ENCODE assay signal across 8 cellular contexts in genomic region chr7:66843492-66843891, GRCh38.
DNase-seq lines count a peak whose midpoint lies in the region; ATAC-seq and TF ChIP-seq lines count a peak whose summit lies in the region.
"Not testable (repeated sequence)": the region's sequence is repeated elsewhere in the genome, so short reads cannot be mapped to it uniquely, and the experiment has no call there.

No MANE protein-coding gene starts in this region.

- TF ChIP-seq POLR2A in right lobe of liver (IDR thresholded peaks at IDR 0.05); stomach (IDR thresholded peaks at IDR 0.05): not testable (repeated sequence)

- H3K9me3 Mint-ChIP-seq in CD4-positive, alpha-beta T cell; WTC11; activated naive CD8-positive, alpha-beta T cell treated with anti-CD3 and anti-CD28 coated beads, Interleukin-2, amount 10 ng/mL, durations not matched to agents 7 days and 5 days: not testable (repeated sequence)

- H3K9me3 ChIP-seq in CD4-positive, alpha-beta T cell (ENCODE audit: control insufficient read depth, low read length); Karpas-422 (ENCODE audit: low read length); right lobe of liver; osteoblast (ENCODE audit: low read depth, low read length); stomach: not testable (repeated sequence)

- H4K20me1 ChIP-seq in Karpas-422 (ENCODE audit: insufficient read depth, low read depth, low read length); osteoblast (ENCODE audit: insufficient read depth, low read length): not testable (repeated sequence)

- H3K9me2 ChIP-seq in Karpas-422 (replicated peaks; ENCODE audit: insufficient read depth, low read length) = not testable (repeated sequence)

- H3K27ac Mint-ChIP-seq in CD4-positive, alpha-beta T cell = peak overlapping the region; percentile 97
- not testable (repeated sequence) for H3K27ac Mint-ChIP-seq in WTC11
- H3K27ac Mint-ChIP-seq in activated naive CD8-positive, alpha-beta T cell treated with anti-CD3 and anti-CD28 coated beads, Interleukin-2, amount 10 ng/mL, durations not matched to agents 7 days and 5 days = peak overlapping the region; percentile 78

- not testable (repeated sequence) for H2AFZ ChIP-seq in Karpas-422 (ENCODE audit: low read length); osteoblast (ENCODE audit: low read length)

- H3K79me2 ChIP-seq in Karpas-422 (ENCODE audit: low read length) = peaks cover 12% of the 10 kb centered on the region
- not testable (repeated sequence) for H3K79me2 ChIP-seq in osteoblast (ENCODE audit: insufficient read depth, low read length)

- intact Hi-C loops in CD4-positive, alpha-beta T cell (cut with DNase I, micrococcal nuclease) = loop anchor here (5.0 to 10.0 kb wide), 5 partner anchors 101 to 461 kb away; partner anchors contain the start of genes RABGEF1 (in 1 of the 2), SBDS (in 1 of the 2) and TYW1 (in 1 of the 2)
- intact Hi-C loops in right lobe of liver (cut with DNase I); stomach (cut with DNase I; ENCODE audit: low total_unique reads): not testable (repeated sequence)

- H3K36me3 ChIP-seq in Karpas-422 (ENCODE audit: insufficient read depth, low read length); right lobe of liver; osteoblast (ENCODE audit: insufficient read depth, low read length); stomach: not testable (repeated sequence)

- not testable (repeated sequence) for DNase-seq in CD4-positive, alpha-beta T cell; Karpas-422; WTC11 (ENCODE audit: low spot score); activated naive CD8-positive, alpha-beta T cell treated with anti-CD3 and anti-CD28 coated beads, Interleukin-2, amount 10 ng/mL, durations not matched to agents 7 days and 5 days; epithelial cell of proximal tubule (ENCODE audit: low read depth); osteoblast (ENCODE audit: insufficient read length, low spot score, missing footprints); stomach
- DNase-seq in right lobe of liver = peak in 1 of 3 donors; percentile 5

- H3K4me3 ChIP-seq in Karpas-422 (ENCODE audit: low read length) (peak overlapping the region; percentile 93), epithelial cell of proximal tubule (ENCODE audit: low read depth, low read length) (peak overlapping the region; percentile 97), right lobe of liver (peak overlapping the region in 2 of 3 donors; percentile 81 to 85), stomach (peak overlapping the region in 2 of 4 donors; percentile 79)
- not testable (repeated sequence) for H3K4me3 ChIP-seq in osteoblast (ENCODE audit: insufficient read depth, low read length)

- H3K9ac ChIP-seq in Karpas-422 (ENCODE audit: low read length) = peak overlapping the region; percentile 90

- WGBS in right lobe of liver (ENCODE audit: insufficient coverage, low coverage, low lambda C conversion rate, missing lambda C conversion rate) = 84% methylated on average over 4 of the region's 7 CpGs
- 64 to 80% (median 67%) methylated on average over 7 of the region's 7 CpGs for WGBS in stomach, 5 donors

- ATAC-seq in CD4-positive, alpha-beta T cell (ENCODE audit: poor library complexity); WTC11; activated naive CD8-positive, alpha-beta T cell treated with anti-CD3 and anti-CD28 coated beads, Interleukin-2, amount 10 ng/mL, durations not matched to agents 7 days and 5 days (ENCODE audit: low read depth); right lobe of liver: not testable (repeated sequence)

- not testable (repeated sequence) for H3K27ac ChIP-seq in CD4-positive, alpha-beta T cell (ENCODE audit: low read depth, low read length); Karpas-422 (ENCODE audit: low read length); right lobe of liver; osteoblast (ENCODE audit: low read depth, low read length)
- H3K27ac ChIP-seq in stomach = peak overlapping the region in 3 of 5 donors; percentile 92 to 95 (median 93)

- peaks cover 11% of the 10 kb centered on the region for H3K36me3 Mint-ChIP-seq in CD4-positive, alpha-beta T cell (ENCODE audit: low read depth)
- H3K36me3 Mint-ChIP-seq in WTC11; activated naive CD8-positive, alpha-beta T cell treated with anti-CD3 and anti-CD28 coated beads, Interleukin-2, amount 10 ng/mL, durations not matched to agents 7 days and 5 days: not testable (repeated sequence)

- peak overlapping the region; percentile 91 for H3K4me2 ChIP-seq in Karpas-422 (ENCODE audit: low read depth, low read length, poor library complexity, severe bottlenecking)
- H3K4me2 ChIP-seq in osteoblast (ENCODE audit: insufficient read depth, low read length) = peak overlapping the region; percentile 85

- H3K4me1 ChIP-seq in Karpas-422 (ENCODE audit: low read length) = peaks cover 31% of the 10 kb centered on the region
- H3K4me1 ChIP-seq in right lobe of liver = not testable (repeated sequence)
- H3K4me1 ChIP-seq in osteoblast (ENCODE audit: insufficient read depth, low read length) = peaks cover 11% of the 10 kb centered on the region
- peaks cover 7 to 31% (median 19%) of the 10 kb centered on the region in 4 donors for H3K4me1 ChIP-seq in stomach

- H3K4me1 Mint-ChIP-seq in CD4-positive, alpha-beta T cell (ENCODE audit: low read depth) = peaks cover 24% of the 10 kb centered on the region
- peaks cover 36% of the 10 kb centered on the region for H3K4me1 Mint-ChIP-seq in WTC11
- H3K4me1 Mint-ChIP-seq in activated naive CD8-positive, alpha-beta T cell treated with anti-CD3 and anti-CD28 coated beads, Interleukin-2, amount 10 ng/mL, durations not matched to agents 7 days and 5 days = peaks cover 20% of the 10 kb centered on the region

- not testable (repeated sequence) for H3K27me3 ChIP-seq in CD4-positive, alpha-beta T cell (ENCODE audit: control insufficient read depth, insufficient read depth, low read length); Karpas-422 (ENCODE audit: low read length); right lobe of liver; osteoblast (ENCODE audit: insufficient read depth, low read length); stomach

- TF ChIP-seq EP300 in stomach (IDR thresholded peaks at IDR 0.05) = not testable (repeated sequence)

- TF ChIP-seq CTCF in CD4-positive, alpha-beta T cell (IDR thresholded peaks at IDR 0.05); WTC11 (IDR thresholded peaks at IDR 0.05); epithelial cell of proximal tubule (conservative IDR thresholded peaks at IDR 0.05; ENCODE audit: low read depth, low read length); right lobe of liver (IDR thresholded peaks at IDR 0.05); osteoblast (IDR thresholded peaks at IDR 0.05; ENCODE audit: extremely low read depth, low read depth, low read length); stomach (IDR thresholded peaks at IDR 0.05): not testable (repeated sequence)

- POLR2A ChIA-PET in CD4-positive, alpha-beta T cell (lab: Charles Lee) = interaction anchor here (0.6 to 2.8 kb wide), 7 partner anchors 8 to 665 kb away, joined by 3 to 71 read pairs (median 25); partner anchors contain the start of genes SBDS, TMEM248 and TYW1
- POLR2A ChIA-PET in WTC11 (lab: Charles Lee) = interaction anchor here (1.5 kb wide), 1 partner anchor 16 kb away, joined by 6 read pairs; no protein-coding TSS in a partner anchor
- POLR2A ChIA-PET in activated naive CD8-positive, alpha-beta T cell treated with anti-CD3 and anti-CD28 coated beads, Interleukin-2, amount 10 ng/mL, durations not matched to agents 7 days and 5 days (lab: Charles Lee) = interaction anchor here (1.9 to 2.5 kb wide), 3 partner anchors 78 to 350 kb away, joined by 10 to 31 read pairs (median 17); partner anchors contain the start of genes RABGEF1 and TMEM248

- CTCF ChIA-PET in CD4-positive, alpha-beta T cell (lab: Charles Lee) = not testable (repeated sequence)
- CTCF ChIA-PET in WTC11 (lab: Charles Lee) = interaction anchor here (1.3 to 2.4 kb wide), 3 partner anchors 51 to 87 kb away, joined by 5 to 10 read pairs (median 6); no protein-coding TSS in a partner anchor

- H3K4me3 Mint-ChIP-seq in CD4-positive, alpha-beta T cell = peak overlapping the region; percentile 96
- peak overlapping the region; percentile 92 for H3K4me3 Mint-ChIP-seq in WTC11
- peak overlapping the region; percentile 98 for H3K4me3 Mint-ChIP-seq in activated naive CD8-positive, alpha-beta T cell treated with anti-CD3 and anti-CD28 coated beads, Interleukin-2, amount 10 ng/mL, durations not matched to agents 7 days and 5 days

- not testable (repeated sequence) for H3K27me3 Mint-ChIP-seq in CD4-positive, alpha-beta T cell; WTC11 (ENCODE audit: low read depth); activated naive CD8-positive, alpha-beta T cell treated with anti-CD3 and anti-CD28 coated beads, Interleukin-2, amount 10 ng/mL, durations not matched to agents 7 days and 5 days
